Comparison of ENCODE assay signal across 8 cellular contexts in the genomic region with DNA sequence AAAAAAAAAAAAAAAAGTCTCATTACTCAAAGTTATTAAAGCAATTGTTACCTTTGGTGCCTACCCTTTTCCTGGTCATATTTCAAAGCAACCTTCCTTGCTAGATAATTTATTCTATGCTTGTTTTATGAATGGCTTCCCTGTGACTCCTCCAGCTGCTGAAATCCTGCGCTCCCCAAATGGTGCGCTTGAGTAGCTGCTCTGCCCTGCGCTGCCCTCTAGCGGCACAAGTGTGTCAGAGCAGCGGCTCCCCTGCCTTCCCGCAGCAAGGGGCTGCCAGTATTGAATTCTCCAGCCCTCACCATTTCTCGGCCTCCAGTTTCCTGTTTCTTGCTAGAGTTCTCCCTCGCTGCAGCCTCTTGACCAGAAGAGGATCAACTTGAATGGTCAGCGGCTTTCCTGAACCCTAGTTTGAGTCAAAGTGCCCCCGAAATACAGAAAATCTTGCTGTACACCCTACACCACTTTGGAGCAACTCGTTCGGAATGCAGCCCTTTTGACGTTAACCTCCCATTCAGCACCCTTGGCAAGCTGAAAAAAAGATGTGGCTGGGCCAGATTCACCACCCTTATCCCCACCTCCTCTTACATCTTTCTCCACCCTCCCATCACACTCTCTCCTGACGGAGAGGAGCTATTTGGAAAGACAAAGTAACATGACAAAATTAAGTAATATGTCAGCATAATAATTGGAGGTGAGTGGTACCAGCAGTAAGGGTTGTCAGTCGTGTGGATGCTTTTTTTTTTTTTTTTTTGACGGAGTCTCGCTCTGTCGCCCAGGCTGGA.
A peak's percentile ranks its signal among the peaks of the same experiment; 100 is the strongest.
DNase-seq lines count a peak whose midpoint lies in the region; ATAC-seq, FAIRE-seq and TF ChIP-seq lines count a peak whose summit lies in the region.

No MANE protein-coding gene starts in this region.

- POLR2A ChIA-PET in naive thymus-derived CD8-positive, alpha-beta T cell (lab: Charles Lee), result interaction anchor here (0.8 kb wide), 1 partner anchor 9 kb away, joined by 4 read pairs; no protein-coding TSS in a partner anchor

- peak; percentile 82 for ATAC-seq in GM21381 (IDR thresholded peaks at IDR 0.05; ENCODE audit: unreplicated experiment)
- peak; percentile 89 to 94 for ATAC-seq in naive thymus-derived CD8-positive, alpha-beta T cell
- ATAC-seq in stimulated activated naive B cell treated with anti-CD40 and anti-IgM and Interleukin-4, amounts not matched to agents 10 μg/mL and 1 μg/mL and 100 μg/mL, for 72 hours (replicated peaks), result peak; percentile 78 to 84

- peaks cover 7 to 19% (median 11%) of the 10 kb centered on the region in 5 donors for H3K27me3 Mint-ChIP-seq in naive thymus-derived CD8-positive, alpha-beta T cell
- H3K27me3 Mint-ChIP-seq in stimulated activated naive B cell treated with anti-CD40 and anti-IgM and Interleukin-4, amounts not matched to agents 10 μg/mL and 1 μg/mL and 100 μg/mL, for 72 hours, result peaks cover 15 to 18% of the 10 kb centered on the region in 2 donors

- H3K27ac ChIP-seq in OCI-LY1 (ENCODE audit: low read depth, low read length, poor library complexity, severe bottlenecking), result no peak overlapping the region

- H4K20me1 ChIP-seq in OCI-LY1 (ENCODE audit: insufficient read depth, low read length), result no peaks in the 10 kb centered on the region

- DNase-seq in D341Med (ENCODE audit: low spot score) (peak; percentile 90), HTR-8/SVneo (ENCODE audit: insufficient read length, low spot score) (peak; percentile 88), epithelial cell of proximal tubule (ENCODE audit: low read depth) (no peak)
- DNase-seq in activated CD8-positive, alpha-beta memory T cell treated with anti-CD3 and anti-CD28 coated beads, Interleukin-2, amount 50 U/mL, for 48 hours, result peak; percentile 89
- DNase-seq in naive thymus-derived CD8-positive, alpha-beta T cell, result peak; percentile 49 to 80 (median 73)
- peak; percentile 49 for DNase-seq in stimulated activated naive B cell treated with anti-CD40 and anti-IgM and Interleukin-4, amounts not matched to agents 10 μg/mL and 1 μg/mL and 100 μg/mL, for 72 hours

- no peaks in the 10 kb centered on the region for H3K9me3 ChIP-seq in OCI-LY1 (ENCODE audit: low read length)

- no peak overlapping the region for H3K4me2 ChIP-seq in OCI-LY1 (ENCODE audit: low read length)

- H3K4me3 Mint-ChIP-seq in naive thymus-derived CD8-positive, alpha-beta T cell, result no peak overlapping the region
- no peak overlapping the region for H3K4me3 Mint-ChIP-seq in stimulated activated naive B cell treated with anti-CD40 and anti-IgM and Interleukin-4, amounts not matched to agents 10 μg/mL and 1 μg/mL and 100 μg/mL, for 72 hours

- H3K4me1 ChIP-seq in OCI-LY1 (ENCODE audit: insufficient read depth, low read length, severe bottlenecking), result no peaks in the 10 kb centered on the region

- H3K9me2 ChIP-seq in OCI-LY1 (ENCODE audit: low read depth, low read length), result no peaks in the 10 kb centered on the region

- H2AFZ ChIP-seq in OCI-LY1 (ENCODE audit: low read length), result no peak overlapping the region

- no peak overlapping the region for H3K9ac ChIP-seq in OCI-LY1 (ENCODE audit: low read length)

- H3K36me3 Mint-ChIP-seq in naive thymus-derived CD8-positive, alpha-beta T cell, result no peaks in the 10 kb centered on the region
- H3K36me3 Mint-ChIP-seq in stimulated activated naive B cell treated with anti-CD40 and anti-IgM and Interleukin-4, amounts not matched to agents 10 μg/mL and 1 μg/mL and 100 μg/mL, for 72 hours, result no peaks in the 10 kb centered on the region

- H3K79me2 ChIP-seq in OCI-LY1 (ENCODE audit: insufficient read depth, low read length), result no peaks in the 10 kb centered on the region

- H3K27me3 ChIP-seq in OCI-LY1 (ENCODE audit: insufficient read depth, low read length), result no peaks in the 10 kb centered on the region; the same call in 1 of the 2 replicates

- H3K9me3 Mint-ChIP-seq in naive thymus-derived CD8-positive, alpha-beta T cell, result no peaks in the 10 kb centered on the region
- H3K9me3 Mint-ChIP-seq in stimulated activated naive B cell treated with anti-CD40 and anti-IgM and Interleukin-4, amounts not matched to agents 10 μg/mL and 1 μg/mL and 100 μg/mL, for 72 hours, result no peaks in the 10 kb centered on the region

- H3K4me1 Mint-ChIP-seq in naive thymus-derived CD8-positive, alpha-beta T cell, result peaks cover 3 to 8% (median 7%) of the 10 kb centered on the region in 4 donors
- H3K4me1 Mint-ChIP-seq in stimulated activated naive B cell treated with anti-CD40 and anti-IgM and Interleukin-4, amounts not matched to agents 10 μg/mL and 1 μg/mL and 100 μg/mL, for 72 hours, result peaks cover 6 to 8% of the 10 kb centered on the region in 2 donors

- H3K27ac Mint-ChIP-seq in naive thymus-derived CD8-positive, alpha-beta T cell, result peak overlapping the region in 2 of 10 donors; percentile 47 to 92
- H3K27ac Mint-ChIP-seq in stimulated activated naive B cell treated with anti-CD40 and anti-IgM and Interleukin-4, amounts not matched to agents 10 μg/mL and 1 μg/mL and 100 μg/mL, for 72 hours, result no peak overlapping the region

- peak; percentile 65 for FAIRE-seq in HTR-8/SVneo (lab: Jason Lieb, UNC)

- TF ChIP-seq CTCF in OCI-LY1 (IDR thresholded peaks at IDR 0.05; ENCODE audit: low read length) (peak; percentile 95), epithelial cell of proximal tubule (conservative IDR thresholded peaks at IDR 0.05; ENCODE audit: low read depth, low read length) (peak; percentile 99)

- H3K4me3 ChIP-seq in OCI-LY1 (ENCODE audit: low read depth, low read length, poor library complexity, severe bottlenecking), result no peak overlapping the region
- no peak overlapping the region for H3K4me3 ChIP-seq in epithelial cell of proximal tubule (ENCODE audit: low read depth, low read length)

- no peaks in the 10 kb centered on the region for H3F3A ChIP-seq in OCI-LY1 (ENCODE audit: insufficient read depth, low read length)

- H3K36me3 ChIP-seq in OCI-LY1 (ENCODE audit: insufficient read depth, low read length), result no peaks in the 10 kb centered on the region
